In genomic region chr3:42655980-42656679, GRCh38 we compare ENCODE assay signal across 13 cellular contexts. TPM values are rescaled to one million over a fixed set of nuclear protein-coding genes. Genes with fewer than 3 reads are reported as not detected.
DNase-seq lines count a peak whose midpoint lies in the region; ATAC-seq and TF ChIP-seq lines count a peak whose summit lies in the region.
"Had no signal": no experiment of that assay in that cellular context is flagged by ENCODE, and none has a peak within 500 bp of the region (broad histone marks: within the 10 kb centered on the region; RNA-seq: fewer than 3 reads in every experiment).

No MANE protein-coding gene starts in this region.

- H3K4me3 ChIP-seq in CD4-positive, alpha-beta memory T cell (ENCODE audit: low read length in 2 of 2), result no peak overlapping the region
- peak overlapping the region; percentile 66 to 83 for H3K4me3 ChIP-seq in foreskin fibroblast (ENCODE audit: low read depth in 1 of 2, low read length in 2 of 2)
- H3K4me3 ChIP-seq in psoas muscle, result peak overlapping the region; percentile 78

- H3K36me3 ChIP-seq in CD4-positive, alpha-beta memory T cell (ENCODE audit: insufficient read depth, low read length), result no peaks in the 10 kb centered on the region
- peaks cover 0 to 20% of the 10 kb centered on the region in 2 donors for H3K36me3 ChIP-seq in psoas muscle (ENCODE audit: insufficient read depth in 1 of 2, low read depth in 1 of 2)

- peaks cover 0 to 2% (median 0%) of the 10 kb centered on the region in 8 donors for H3K9me3 Mint-ChIP-seq in CD4-positive, alpha-beta memory T cell

- no peak overlapping the region for H3K27ac ChIP-seq in CD4-positive, alpha-beta memory T cell (ENCODE audit: low read depth, low read length)
- H3K27ac ChIP-seq in psoas muscle, result peak overlapping the region; percentile 98
- H3K27ac ChIP-seq: HL-60 had no signal

- H3K4me1 ChIP-seq in CD4-positive, alpha-beta memory T cell (ENCODE audit: insufficient read depth, low read length), result peaks cover 28% of the 10 kb centered on the region
- H3K4me1 ChIP-seq in psoas muscle, result peaks cover 59% of the 10 kb centered on the region

- CTCF ChIA-PET in CD4-positive, alpha-beta memory T cell (lab: Charles Lee; ENCODE audit: partially characterized antibody), result no interaction called here

- H3K9me3 ChIP-seq in CD4-positive, alpha-beta memory T cell (ENCODE audit: control insufficient read depth in 1 of 2, low read length in 2 of 2), result no peaks in the 10 kb centered on the region
- no peaks in the 10 kb centered on the region for H3K9me3 ChIP-seq in T-helper 17 cell (ENCODE audit: control insufficient read depth, low read length, poor library complexity, severe bottlenecking)
- no peaks in the 10 kb centered on the region for H3K9me3 ChIP-seq in psoas muscle

- TF ChIP-seq CTCF in foreskin fibroblast (IDR thresholded peaks at IDR 0.05; ENCODE audit: low read depth, low read length), result no peak
- no peak for TF ChIP-seq CTCF in psoas muscle (IDR thresholded peaks at IDR 0.05)

- ATAC-seq in T-helper 17 cell, result no peak
- peak; percentile 49 to 68 (median 58) for ATAC-seq in psoas muscle
- no peak for ATAC-seq in GM21528 (IDR thresholded peaks at IDR 0.05; ENCODE audit: low FRiP score, unreplicated experiment)
- ATAC-seq in HG02938 (IDR thresholded peaks at IDR 0.05; ENCODE audit: unreplicated experiment), result no peak
- ATAC-seq: left lobe of liver had no signal

- 74 to 79% (median 77%) methylated on average over 6 of the region's 6 CpGs for WGBS in psoas muscle, 3 donors

- H3K4me3 Mint-ChIP-seq in CD4-positive, alpha-beta memory T cell, result peak overlapping the region in 7 of 8 donors; percentile 7 to 74 (median 57)
- H3K4me3 Mint-ChIP-seq in T-helper 17 cell, result no peak overlapping the region

- H3K36me3 Mint-ChIP-seq in CD4-positive, alpha-beta memory T cell, result no peaks in the 10 kb centered on the region
- no peaks in the 10 kb centered on the region for H3K36me3 Mint-ChIP-seq in T-helper 17 cell (ENCODE audit: low read depth)

- H3K27me3 ChIP-seq in CD4-positive, alpha-beta memory T cell (ENCODE audit: insufficient read depth, low read length), result no peaks in the 10 kb centered on the region
- no peaks in the 10 kb centered on the region for H3K27me3 ChIP-seq in psoas muscle (ENCODE audit: insufficient read depth in 3 of 3, low read length in 2 of 3)

- peaks cover 6 to 33% (median 20%) of the 10 kb centered on the region in 4 donors for H3K4me1 Mint-ChIP-seq in CD4-positive, alpha-beta memory T cell
- peaks cover 21% of the 10 kb centered on the region for H3K4me1 Mint-ChIP-seq in T-helper 17 cell

- H3K27ac Mint-ChIP-seq in CD4-positive, alpha-beta memory T cell, result peak overlapping the region in 4 of 7 donors; percentile 4 to 68 (median 62)
- peak overlapping the region; percentile 59 for H3K27ac Mint-ChIP-seq in T-helper 17 cell

- POLR2A ChIA-PET in CD4-positive, alpha-beta memory T cell (lab: Charles Lee; ENCODE audit: partially characterized antibody), result no interaction called here

- intact Hi-C loops in CD4-positive, alpha-beta memory T cell (cut with micrococcal nuclease), result loop anchor here (10.0 kb wide), 1 partner anchor 89 kb away; no protein-coding TSS in a partner anchor
- intact Hi-C loops in psoas muscle (cut with DNase I), result loop anchor here (2.0 to 10.0 kb wide), 2 partner anchors 89 kb away; no protein-coding TSS in a partner anchor

- H3K27me3 Mint-ChIP-seq in CD4-positive, alpha-beta memory T cell, result no peaks in the 10 kb centered on the region
- H3K27me3 Mint-ChIP-seq in T-helper 17 cell, result peaks cover 4% of the 10 kb centered on the region

- no peak for DNase-seq in CD4-positive, alpha-beta memory T cell
- no peak for DNase-seq in T-helper 17 cell
- DNase-seq in foreskin fibroblast, result peak; percentile 57 to 77
- DNase-seq in psoas muscle, result peak; percentile 58 to 81
- DNase-seq in NCI-H1417 treated with DMSO at 0.1 percent for 48 hours (lab: John Stamatoyannopoulos, UW), result no peak
- no peak for DNase-seq in stimulated activated CD4-positive, alpha-beta T cell treated with anti-CD3 and anti-CD28 coated beads, Interleukin-4, amount 100 ng/mL, for 24 hours
- DNase-seq: GDM1, NCI-H524 treated with DMSO at 0.1 percent for 48 hours had no signal

RNA-seq across cellular contexts. Expression of gene ZBTB47, which starts 2.6 kb away (rescaled TPM):
- total RNA-seq in CD4-positive, alpha-beta memory T cell, result 1 to 10 TPM; 1.4 to 1.8 TPM
- polyA plus RNA-seq in CD4-positive, alpha-beta memory T cell, result not detected
- total RNA-seq in T-helper 17 cell (1 to 10 TPM in 1 of 2 donors, under 1 TPM in 1; 0.89 to 1.1 TPM), psoas muscle (100 to 1,000 TPM in 2 of 4 donors, 10 to 100 TPM in 2; 87.2 to 151 (median 110) TPM)
- polyA plus RNA-seq in psoas muscle, result 10 to 100 TPM; 41.6 to 90.3 (median 72.6) TPM

RNA-seq across cellular contexts. Expression of gene KLHL40, which starts 29.2 kb away (rescaled TPM):
- not detected for total RNA-seq in CD4-positive, alpha-beta memory T cell
- polyA plus RNA-seq in CD4-positive, alpha-beta memory T cell, result not detected
- not detected for total RNA-seq in T-helper 17 cell
- total RNA-seq in psoas muscle, result 100 to 1,000 TPM; 241 to 923 (median 381) TPM
- 100 to 1,000 TPM; 306 to 822 (median 392) TPM for polyA plus RNA-seq in psoas muscle
- total RNA-seq: aorta, left lobe of liver had no signal

RNA-seq across cellular contexts. Expression of gene HHATL, which starts 46.5 kb away (rescaled TPM):
- total RNA-seq in CD4-positive, alpha-beta memory T cell, result not detected
- polyA plus RNA-seq in CD4-positive, alpha-beta memory T cell, result not detected
- not detected for total RNA-seq in T-helper 17 cell
- total RNA-seq in psoas muscle, result 100 to 1,000 TPM; 157 to 276 (median 212) TPM
- polyA plus RNA-seq in psoas muscle, result 100 to 1,000 TPM in 1 of 3 donors, 10 to 100 TPM in 2; 37.0 to 188 (median 50.4) TPM
- total RNA-seq: aorta had no signal

RNA-seq across cellular contexts. Expression of gene NKTR, which starts 55.6 kb away (rescaled TPM):
- total RNA-seq in CD4-positive, alpha-beta memory T cell, result 100 to 1,000 TPM; 256 to 269 TPM
- 10 to 100 TPM in 1 of 2 donors, 1 to 10 TPM in 1; 8.9 to 23.2 TPM for polyA plus RNA-seq in CD4-positive, alpha-beta memory T cell
- total RNA-seq in T-helper 17 cell, result 100 to 1,000 TPM; 240 to 241 TPM
- total RNA-seq in psoas muscle, result 10 to 100 TPM; 12.9 to 23.0 (median 17.6) TPM
- polyA plus RNA-seq in psoas muscle, result 10 to 100 TPM in 2 of 3 donors, 1 to 10 TPM in 1; 9.0 to 14.1 (median 11.1) TPM

Comparison
In these comparisons a context has a peak if more than half of its experiments do, and no peak if none do; other contexts are left out.
1. DNase-seq: peak in foreskin fibroblast (2 of 2) and psoas muscle (2 of 2); none in CD4-positive, alpha-beta memory T cell (0 of 5), T-helper 17 cell (0 of 3), NCI-H1417 treated with DMSO at 0.1 percent for 48 hours (single experiment) and stimulated activated CD4-positive, alpha-beta T cell treated with anti-CD3 and anti-CD28 coated beads, Interleukin-4, amount 100 ng/mL, for 24 hours (single experiment).
2. H3K4me3 ChIP-seq: peak in foreskin fibroblast (2 of 2) and psoas muscle (single experiment); none in CD4-positive, alpha-beta memory T cell (0 of 2).
3. ATAC-seq: peak in psoas muscle (4 of 4); none in T-helper 17 cell (single experiment), GM21528 (single experiment) and HG02938 (single experiment).
4. RNA of gene ZBTB47, which starts 2.6 kb away (total RNA-seq): 87.2 to 151 TPM in psoas muscle; 1.4 to 1.8 TPM in CD4-positive, alpha-beta memory T cell and 0.89 to 1.1 TPM in T-helper 17 cell; every median in the first group is over 10 times any median in the second.
5. RNA of gene KLHL40, which starts 29.2 kb away (total RNA-seq): 241 to 923 TPM in psoas muscle; not detected in CD4-positive, alpha-beta memory T cell and not detected in T-helper 17 cell; every median in the first group is over 100 times any median in the second.
6. RNA of gene HHATL, which starts 46.5 kb away (total RNA-seq): 157 to 276 TPM in psoas muscle; not detected in CD4-positive, alpha-beta memory T cell and not detected in T-helper 17 cell; every median in the first group is over 100 times any median in the second.